8 cellular contexts compared by ENCODE assay signal in the genomic region with DNA sequence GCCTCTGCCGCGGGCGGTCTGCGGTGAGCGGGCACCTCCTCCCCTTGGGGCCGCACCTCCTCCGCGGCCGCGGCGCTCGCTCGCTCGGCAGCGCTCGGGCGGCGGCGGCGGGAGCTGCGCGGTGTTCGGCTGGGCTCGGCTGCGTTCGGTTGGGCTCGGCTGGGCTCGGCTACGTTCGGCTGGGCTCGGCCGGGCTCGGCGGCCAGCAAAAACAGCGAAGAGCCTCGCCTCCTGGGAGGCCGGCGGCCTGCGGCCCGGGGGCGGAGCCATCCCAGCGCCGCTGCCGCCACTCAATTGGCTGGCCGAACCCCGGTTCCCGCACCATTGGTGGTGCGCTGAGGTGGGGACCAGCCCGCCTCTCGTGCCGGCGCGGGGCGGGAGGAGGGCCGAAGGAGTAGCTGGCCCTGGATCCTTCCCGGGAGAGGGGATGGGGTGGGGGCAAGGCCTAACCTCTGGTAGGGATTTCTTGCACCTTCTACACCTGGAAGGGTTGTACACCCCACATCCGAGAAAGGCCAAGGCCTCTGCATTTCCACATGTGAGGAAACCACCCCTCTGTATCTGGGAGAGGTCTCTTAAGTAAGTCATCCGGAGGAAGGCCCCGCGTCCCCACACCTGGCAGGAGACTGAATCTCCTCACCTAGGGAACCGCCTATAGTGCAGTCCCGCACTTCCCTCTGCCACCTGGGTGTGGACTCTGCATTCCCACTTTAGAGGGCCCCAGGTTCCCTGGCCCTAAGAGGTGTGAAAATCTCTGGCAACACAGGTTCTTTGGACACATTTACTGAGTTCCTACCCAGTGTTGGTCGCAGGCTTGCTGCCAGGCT. TPM values are rescaled to one million over a fixed set of nuclear protein-coding genes. Genes with fewer than 3 reads are reported as not detected.
A peak's percentile ranks its signal among the peaks of the same experiment; 100 is the strongest.
DNase-seq lines count a peak whose midpoint lies in the region; ATAC-seq and TF ChIP-seq lines count a peak whose summit lies in the region.

A gene (minus strand): TSS at position 20 of the 827 bp plus-strand sequence. CDS start 1,295 bp downstream, outside the sequence.

- no peak for TF ChIP-seq CTCF in AG04450 (IDR thresholded peaks at IDR 0.05; ENCODE audit: low read depth, low read length)
- TF ChIP-seq CTCF in choroid plexus epithelial cell (conservative IDR thresholded peaks at IDR 0.05; ENCODE audit: low read depth, low read length), result no peak

- H3K9me3 ChIP-seq in AG04450 (ENCODE audit: control insufficient read depth, insufficient read depth, low read length), result no peaks in the 10 kb centered on the region

- DNase-seq in AG04450 (ENCODE audit: low read depth, low spot score) (peak; percentile 59), NCI-H460 (ENCODE audit: extremely low read depth, low read depth) (peak; percentile 73), choroid plexus epithelial cell (ENCODE audit: low read depth) (peak; percentile 87)
- peak; percentile 91 for DNase-seq in activated CD4-positive, alpha-beta T cell treated with anti-CD3 and anti-CD28 coated beads for 48 hours
- peak; percentile 76 to 84 for DNase-seq in stimulated activated CD4-positive, alpha-beta T cell treated with anti-CD3 and anti-CD28 coated beads, Interleukin-15, amount 100 ng/mL, for 48 hours (ENCODE audit: low read depth in 2 of 2)

- H3K27ac ChIP-seq in AG04450 (ENCODE audit: low read depth, low read length) (no peak within 1 kb of the TSS), layer of hippocampus (ENCODE audit: low read depth, low read length) (peak within 1 kb of the TSS; percentile 76)

- H3K27me3 ChIP-seq in AG04450 (ENCODE audit: control insufficient read depth, insufficient read depth, low read length) (peaks cover 22% of the 10 kb centered on the region), layer of hippocampus (ENCODE audit: control insufficient read depth, insufficient read depth, low read length) (no peaks in the 10 kb centered on the region)

- POLR2A ChIA-PET in AG04450 (lab: Yijun Ruan, JAX), result no interaction called here

- H3K4me3 ChIP-seq in AG04450 (ENCODE audit: low read depth, low read length) (peak within 1 kb of the TSS; percentile 41), choroid plexus epithelial cell (ENCODE audit: low read depth, low read length) (peak within 1 kb of the TSS; percentile 43)

- ATAC-seq in GM19025 (IDR thresholded peaks at IDR 0.05; ENCODE audit: low read depth, unreplicated experiment), result peak; percentile 88
- ATAC-seq in HG03280 (IDR thresholded peaks at IDR 0.05; ENCODE audit: unreplicated experiment), result peak; percentile 87

- CTCF ChIA-PET in AG04450 (lab: Charles Lee), result interaction anchor here (0.6 to 1.5 kb wide), 5 partner anchors 23 to 119 kb away, joined by 3 to 7 read pairs (median 5); no protein-coding TSS in a partner anchor

RNA-seq across cellular contexts. Expression of the gene that starts here (rescaled TPM):
- 0.09 TPM in 1 of 2 replicates, not detected in the other for polyA plus RNA-seq in AG04450 (2011; rRNA removed)
- polyA minus RNA-seq in AG04450 (2011; rRNA and poly(A)+ RNA removed), result not detected in 2 replicates
- not detected in 2 replicates for total RNA-seq in NCI-H460 (2014; rRNA removed; shearing (Covaris generic))
- not detected in 2 replicates for polyA plus RNA-seq in NCI-H460 (2014; cell fraction: nucleus; rRNA removed)

Comparison
In these comparisons a context has a peak if more than half of its experiments do, and no peak if none do; other contexts are left out.
1. Peak in DNase-seq and H3K4me3 ChIP-seq in AG04450; RNA of the gene not detected or under 1 TPM.
2. Peak in DNase-seq in NCI-H460; RNA of the gene not detected or under 1 TPM.